In genomic region chr1:223770621-223771315, GRCh38 we compare ENCODE assay signal across 9 cellular contexts. TPM values are rescaled to one million over a fixed set of nuclear protein-coding genes. Genes with fewer than 3 reads are reported as not detected.
DNase-seq lines count a peak whose midpoint lies in the region; ATAC-seq, FAIRE-seq and TF ChIP-seq lines count a peak whose summit lies in the region.
"Had no signal": no experiment of that assay in that cellular context is flagged by ENCODE, and none has a peak within 500 bp of the region (broad histone marks: within the 10 kb centered on the region; RNA-seq: fewer than 3 reads in every experiment).

No MANE protein-coding gene starts in this region.

- BruUV-seq in endothelial cell of umbilical vein (replicated peaks; lab: Mats Ljungman, UMichigan), result no TSS peak

- H2AK5ac ChIP-seq in trophoblast cell (ENCODE audit: low read length), result no peak overlapping the region

- H2AFZ ChIP-seq in endothelial cell of umbilical vein (ENCODE audit: low read depth, low read length) (no peak overlapping the region), trophoblast cell (ENCODE audit: insufficient read depth, low read length, poor library complexity) (no peak overlapping the region)

- no peak overlapping the region for H2BK120ac ChIP-seq in trophoblast cell (ENCODE audit: insufficient read depth, low read length, poor library complexity)

- H3K9me3 ChIP-seq in left ventricle myocardium inferior (replicated peaks) (no peaks in the 10 kb centered on the region), endothelial cell of umbilical vein (replicated peaks; ENCODE audit: control insufficient read depth, insufficient read depth, low read length) (no peaks in the 10 kb centered on the region), trophoblast cell (ENCODE audit: insufficient read depth, low read depth, low read length) (no peaks in the 10 kb centered on the region)

- TF ChIP-seq CTCF in left ventricle myocardium inferior (IDR thresholded peaks at IDR 0.05; ENCODE audit: borderline replicate concordance) (no peak), endothelial cell of umbilical vein (IDR thresholded peaks at IDR 0.05; ENCODE audit: extremely low read depth in 1 of 2, insufficient read depth in 1 of 2, low read depth in 1 of 2, low read length in 2 of 2) (no peak)

- H3K4me1 ChIP-seq in left ventricle myocardium inferior (peaks cover 63% of the 10 kb centered on the region), endothelial cell of umbilical vein (ENCODE audit: control insufficient read depth, extremely low read depth, insufficient read depth, low read length) (peaks cover 56% of the 10 kb centered on the region), trophoblast cell (ENCODE audit: control insufficient read depth in 1 of 2, insufficient read depth in 2 of 2, low read length in 2 of 2) (peaks cover 7 to 19% of the 10 kb centered on the region in 2 experiments)

- H3K4me2 ChIP-seq in endothelial cell of umbilical vein (ENCODE audit: insufficient read depth, low read length) (peak overlapping the region; percentile 9), trophoblast cell (ENCODE audit: low read length) (no peak overlapping the region)

- no peak overlapping the region for H4K12ac ChIP-seq in trophoblast cell (ENCODE audit: low read depth, low read length)

- H4K20me1 ChIP-seq in endothelial cell of umbilical vein (replicated peaks; ENCODE audit: control insufficient read depth, extremely low read depth, insufficient read depth, low read length), result no peaks in the 10 kb centered on the region

- FAIRE-seq in endothelial cell of umbilical vein (lab: Jason Lieb, UNC), result no peak

- H3K36me3 ChIP-seq in left ventricle myocardium inferior (peaks cover 72% of the 10 kb centered on the region), endothelial cell of umbilical vein (ENCODE audit: control insufficient read depth in 2 of 2, extremely low read depth in 1 of 2, insufficient read depth in 2 of 2, low read length in 2 of 2) (peaks cover 8 to 26% of the 10 kb centered on the region in 2 experiments), trophoblast cell (ENCODE audit: control insufficient read depth in 1 of 2, insufficient read depth in 2 of 2, low read length in 2 of 2) (peaks cover 31 to 50% of the 10 kb centered on the region in 2 experiments)

- ATAC-seq in Right ventricle myocardium superior (ENCODE audit: poor library complexity), result no peak
- no peak for ATAC-seq in HG02884 (IDR thresholded peaks at IDR 0.05; ENCODE audit: unreplicated experiment)

- no peaks in the 10 kb centered on the region for H3K9me1 ChIP-seq in endothelial cell of umbilical vein (replicated peaks; ENCODE audit: control insufficient read depth, extremely low read depth, insufficient read depth, low read length)

- H3K27me3 ChIP-seq in left ventricle myocardium inferior (ENCODE audit: low read depth), result no peaks in the 10 kb centered on the region
- H3K27me3 ChIP-seq in endothelial cell of umbilical vein (ENCODE audit: control insufficient read depth in 2 of 2, insufficient read depth in 2 of 2, low read length in 2 of 2), result no peaks in the 10 kb centered on the region
- no peaks in the 10 kb centered on the region for H3K27me3 ChIP-seq in trophoblast cell (ENCODE audit: insufficient read depth, low read length)

- no peak overlapping the region for H3K4ac ChIP-seq in trophoblast cell (ENCODE audit: low read depth, low read length)

- DNase-seq in left ventricle myocardium inferior (no peak), Right ventricle myocardium superior (no peak), endothelial cell of umbilical vein (ENCODE audit: low read depth, low spot score) (peak; percentile 46), trophoblast cell (no peak), iPS-NIHi7 (ENCODE audit: extremely low spot score) (no peak), occipital lobe (lab: John Stamatoyannopoulos, UW) (no peak), NCI-H345 (lab: John Stamatoyannopoulos, UW) (no peak)
- DNase-seq: activated naive CD4-positive, alpha-beta T cell treated with anti-CD3 and anti-CD28 coated beads for 36 hours had no signal

- H3K14ac ChIP-seq in trophoblast cell (ENCODE audit: low read length), result peak overlapping the region; percentile 61

- H3K27ac ChIP-seq in left ventricle myocardium inferior (replicated peaks), result peak overlapping the region; percentile 74
- H3K27ac ChIP-seq in endothelial cell of umbilical vein (ENCODE audit: insufficient read depth, low read depth, low read length), result peak overlapping the region; percentile 78
- H3K27ac ChIP-seq in trophoblast cell (ENCODE audit: low read depth, low read length), result peak overlapping the region; percentile 85

- no CpG with 5 or more reads among the region's 9 CpGs for WGBS in trophoblast cell (ENCODE audit: extremely low coverage, insufficient coverage, insufficient read length)

- peak overlapping the region; percentile 11 for H2BK12ac ChIP-seq in trophoblast cell (ENCODE audit: low read length)

- H4K8ac ChIP-seq in trophoblast cell (ENCODE audit: low read depth, low read length), result peak overlapping the region; percentile 17

- H3K4me3 ChIP-seq in left ventricle myocardium inferior, result no peak overlapping the region
- no peak overlapping the region for H3K4me3 ChIP-seq in endothelial cell of umbilical vein (replicated peaks in 1 of 3; ENCODE audit: insufficient read depth in 1 of 3, low read depth in 1 of 3, low read length in 3 of 3)
- no peak overlapping the region for H3K4me3 ChIP-seq in trophoblast cell (ENCODE audit: low read depth, low read length)

- H3K18ac ChIP-seq in trophoblast cell (ENCODE audit: low read length), result peak overlapping the region; percentile 30

- POLR2A ChIA-PET in endothelial cell of umbilical vein (lab: Charles Lee), result interaction anchor here (0.5 kb wide), 1 partner anchor 20 kb away, joined by 4 read pairs; no protein-coding TSS in a partner anchor

- peak overlapping the region; percentile 63 for H3K9ac ChIP-seq in endothelial cell of umbilical vein (replicated peaks; ENCODE audit: extremely low read depth, insufficient read depth, low read length)
- no peak overlapping the region for H3K9ac ChIP-seq in trophoblast cell (ENCODE audit: low read length)

- peak overlapping the region; percentile 3 for H4K91ac ChIP-seq in trophoblast cell (ENCODE audit: low read depth, low read length)

- no peak overlapping the region for H3K23ac ChIP-seq in trophoblast cell (ENCODE audit: low read length)

- peaks cover 4% of the 10 kb centered on the region for H3K79me1 ChIP-seq in trophoblast cell (ENCODE audit: low read length)

- dilution Hi-C loops in endothelial cell of umbilical vein (cut with MboI; ENCODE audit: extremely low pct_ligation_motif_present, low sequenced_read_pairs), result no loop called here

- intact Hi-C loops in left ventricle myocardium inferior (cut with micrococcal nuclease), result no loop called here
- intact Hi-C loops in Right ventricle myocardium superior (cut with DNase I), result no loop called here
- intact Hi-C loops in endothelial cell of umbilical vein (cut with micrococcal nuclease), result no loop called here

- no peak for TF ChIP-seq POLR2A in endothelial cell of umbilical vein (IDR thresholded peaks at IDR 0.05; ENCODE audit: low read depth, low read length)

- CTCF ChIA-PET in endothelial cell of umbilical vein (lab: Charles Lee), result interaction anchor here (0.7 to 3.2 kb wide), 7 partner anchors 10 to 280 kb away, joined by 3 to 19 read pairs (median 5); no protein-coding TSS in a partner anchor

- H3K79me2 ChIP-seq in endothelial cell of umbilical vein (ENCODE audit: control insufficient read depth, insufficient read depth, low read length) (peaks cover 2% of the 10 kb centered on the region), trophoblast cell (ENCODE audit: control insufficient read depth, insufficient read depth, low read length, poor library complexity) (no peaks in the 10 kb centered on the region)

- no peak overlapping the region for H2BK5ac ChIP-seq in trophoblast cell (ENCODE audit: low read depth, low read length, poor library complexity)

TF ChIP-seq in endothelial cell of umbilical vein, 7 proteins besides CTCF, POLR2A, EP300 and RAD21:
- TF ChIP-seq FOS (IDR thresholded peaks at IDR 0.05; ENCODE audit: borderline replicate concordance, insufficient read depth, low read length) (no peak), POLR2AphosphoS5 (IDR thresholded peaks at IDR 0.05; ENCODE audit: insufficient read depth, low read depth, low read length) (peak; percentile 8)
TF ChIP-seq in endothelial cell of umbilical vein: peak in this region for 1.

RNA-seq across cellular contexts. Expression of gene CAPN2, which starts 58.4 kb away (rescaled TPM):
- total RNA-seq in left ventricle myocardium inferior (65.3 TPM), Right ventricle myocardium superior (72.6 TPM), endothelial cell of umbilical vein (316 and 420 TPM in 2 replicates), occipital lobe (41.5 TPM)
- polyA plus RNA-seq in endothelial cell of umbilical vein, result 82.0 and 110 TPM in 2 replicates
- polyA plus RNA-seq in endothelial cell of umbilical vein (2011; cell fraction: cytosol; rRNA removed), result 160 and 168 TPM in 2 replicates
- 332 and 370 TPM in 2 replicates for polyA plus RNA-seq in endothelial cell of umbilical vein (2011; cell fraction: nucleus; rRNA removed)
- 262 and 405 TPM in 2 replicates for polyA plus RNA-seq in endothelial cell of umbilical vein (2012)
- polyA minus RNA-seq in endothelial cell of umbilical vein, result 205 and 211 TPM in 2 replicates
- 44.4 TPM for polyA minus RNA-seq in endothelial cell of umbilical vein (2011; cell fraction: cytosol; rRNA and poly(A)+ RNA removed)
- 100 and 114 TPM in 2 replicates for polyA minus RNA-seq in endothelial cell of umbilical vein (2011; cell fraction: nucleus; rRNA and poly(A)+ RNA removed)
- 161 and 169 TPM in 2 replicates for polyA plus RNA-seq in trophoblast cell (2013)
